Comparison of ENCODE assay signal across 23 cellular contexts in the genomic region with DNA sequence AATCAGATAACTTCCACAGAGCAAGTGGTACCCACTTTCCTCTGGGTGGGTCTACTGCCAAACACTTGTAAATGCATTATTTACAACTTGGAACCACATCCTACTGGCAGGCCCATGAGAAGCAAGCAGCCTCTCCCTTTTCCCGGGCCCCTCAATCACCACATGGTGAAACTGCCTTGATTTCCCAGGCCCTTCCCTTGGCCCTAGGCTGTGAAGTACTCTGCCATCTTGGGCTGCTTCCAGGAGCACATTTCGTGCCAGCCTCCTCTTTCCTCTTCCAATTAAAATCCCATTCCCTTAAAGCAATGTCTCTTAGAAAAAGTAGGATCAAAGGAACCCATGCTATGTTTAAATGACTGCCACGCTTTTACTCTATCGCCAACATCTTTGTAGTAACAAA.
DNase-seq lines count a peak whose midpoint lies in the region; ATAC-seq and TF ChIP-seq lines count a peak whose summit lies in the region.
"Had no signal": no experiment of that assay in that cellular context is flagged by ENCODE, and none has a peak within 500 bp of the region (broad histone marks: within the 10 kb centered on the region; RNA-seq: fewer than 3 reads in every experiment).

No MANE protein-coding gene starts in this region.

- H3F3A ChIP-seq in GM23338 (replicated peaks; ENCODE audit: low read depth): no peaks in the 10 kb centered on the region

- peaks cover 4% of the 10 kb centered on the region; the same call in 1 of the 2 replicates for H3K9me2 ChIP-seq in GM23338 (ENCODE audit: insufficient read depth)

- no peaks in the 10 kb centered on the region for H4K20me1 ChIP-seq in GM23338 (replicated peaks; ENCODE audit: insufficient read depth)
- H4K20me1 ChIP-seq: BLaER1 had no signal

- no peak for TF ChIP-seq POLR2A in body of pancreas (IDR thresholded peaks at IDR 0.05)

- DNase-seq in Ammon's horn (ENCODE audit: low spot score): peak; percentile 56
- peak; percentile 14 to 63 (median 38) for DNase-seq in body of pancreas
- DNase-seq in islet precursor cell: peak; percentile 16
- no peak for DNase-seq in DMS153 treated with DMSO at 0.1 percent for 48 hours (lab: John Stamatoyannopoulos, UW; ENCODE audit: unreplicated experiment)
- no peak for DNase-seq in left lobe of liver (ENCODE audit: low spot score)
- DNase-seq in GM23338 (ENCODE audit: low spot score): no peak
- DNase-seq: 8988T; ACHN; Caco-2; CD4-positive, CD25-positive, alpha-beta regulatory T cell; CD8-positive, alpha-beta T cell; DMS153; DMS79; EL; GDM1; GM23248; HFFc6 had no signal

- H3K79me2 ChIP-seq in GM23338 (replicated peaks; ENCODE audit: insufficient read depth): no peaks in the 10 kb centered on the region

- H3K9me3 ChIP-seq in body of pancreas: no peaks in the 10 kb centered on the region
- H3K9me3 ChIP-seq: A549, BLaER1, Caco-2, HAP-1 had no signal

- no peaks in the 10 kb centered on the region for H3K4me1 Mint-ChIP-seq in GM23338
- H3K4me1 Mint-ChIP-seq: B cell; CD4-positive, CD25-positive, alpha-beta regulatory T cell had no signal

- H3K4me3 ChIP-seq in body of pancreas: no peak overlapping the region
- no peak overlapping the region for H3K4me3 ChIP-seq in GM23338
- H3K4me3 ChIP-seq: A549, BLaER1, GM12878, GM23248, HAP-1 had no signal

- H3K36me3 Mint-ChIP-seq in GM23338 (ENCODE audit: low read depth): no peaks in the 10 kb centered on the region
- H3K36me3 Mint-ChIP-seq: CD4-positive, CD25-positive, alpha-beta regulatory T cell; CD8-positive, alpha-beta T cell had no signal

- H3K4me3 Mint-ChIP-seq in GM23338: no peak overlapping the region
- H3K4me3 Mint-ChIP-seq: B cell; CD4-positive, CD25-positive, alpha-beta regulatory T cell; CD8-positive, alpha-beta T cell; HFFc6 had no signal

- no peaks in the 10 kb centered on the region for H3K9me3 Mint-ChIP-seq in GM23338
- H3K9me3 Mint-ChIP-seq: CD8-positive, alpha-beta T cell had no signal

- TF ChIP-seq CTCF in body of pancreas (IDR thresholded peaks at IDR 0.05): no peak
- no peak for TF ChIP-seq CTCF in GM23338 (conservative IDR thresholded peaks at IDR 0.05; ENCODE audit: low read depth in 2 of 2)

- H3K4me2 ChIP-seq in GM23338: no peak overlapping the region
- H3K4me2 ChIP-seq: A549, BLaER1 had no signal

- H3K27me3 ChIP-seq in body of pancreas: no peaks in the 10 kb centered on the region
- no peaks in the 10 kb centered on the region for H3K27me3 ChIP-seq in GM23338 (ENCODE audit: insufficient read depth)
- H3K27me3 ChIP-seq: BLaER1 had no signal

- H3K36me3 ChIP-seq in body of pancreas (replicated peaks in 1 of 2; ENCODE audit: insufficient read depth in 1 of 2, low read depth in 2 of 2) (no peaks in the 10 kb centered on the region), GM23338 (ENCODE audit: insufficient read depth) (no peaks in the 10 kb centered on the region)
- H3K36me3 ChIP-seq: BLaER1, HAP-1 had no signal

- intact Hi-C loops in body of pancreas (cut with DNase I): no loop called here

- no peak overlapping the region for H3K27ac ChIP-seq in body of pancreas
- no peak overlapping the region for H3K27ac ChIP-seq in GM23338 (ENCODE audit: low read depth)
- H3K27ac ChIP-seq: A549, BLaER1, C4-2B, GM23248 had no signal

- H3K4me1 ChIP-seq in body of pancreas (no peaks in the 10 kb centered on the region), GM23338 (ENCODE audit: insufficient read depth) (no peaks in the 10 kb centered on the region)
- H3K4me1 ChIP-seq: A549, BLaER1, Caco-2, HAP-1 had no signal

- peaks cover 3% of the 10 kb centered on the region for H3K27me3 Mint-ChIP-seq in GM23338 (ENCODE audit: insufficient read depth, low read depth, poor library complexity)

- no peak for ATAC-seq in body of pancreas
- ATAC-seq in left lobe of liver: no peak
- no peak for ATAC-seq in GM23338
- ATAC-seq: A549; CD8-positive, alpha-beta T cell; GM12878 had no signal

- no peak overlapping the region for H3K27ac Mint-ChIP-seq in GM23338
- H3K27ac Mint-ChIP-seq: B cell; CD8-positive, alpha-beta T cell; HFFc6 had no signal

- WGBS in body of pancreas, 2 donors: 58 to 67% methylated on average over 4 of the region's 4 CpGs

- no peak overlapping the region for H2AFZ ChIP-seq in GM23338
- H2AFZ ChIP-seq: GM23248 had no signal

TF ChIP-seq in GM23338, 12 proteins besides CTCF, POLR2A, EP300 and RAD21 (continues in another document):
- no peak for TF ChIP-seq EZH2 (IDR thresholded peaks at IDR 0.05; ENCODE audit: low read depth, unreplicated experiment)
- TF ChIP-seq NANOG (IDR thresholded peaks at IDR 0.05; ENCODE audit: borderline replicate concordance): no peak
- no peak for TF ChIP-seq CREB1 (CRISPR knock-in tag; IDR thresholded peaks at IDR 0.05; ENCODE audit: low read depth)
- no peak for TF ChIP-seq EZH2phosphoT487 (IDR thresholded peaks at IDR 0.05; ENCODE audit: unreplicated experiment)
- no peak for TF ChIP-seq POLR2AphosphoS5 (IDR thresholded peaks at IDR 0.05; ENCODE audit: low read depth)
- TF ChIP-seq ETS1 (IDR thresholded peaks at IDR 0.05): no peak
- TF ChIP-seq, protein P1, sequence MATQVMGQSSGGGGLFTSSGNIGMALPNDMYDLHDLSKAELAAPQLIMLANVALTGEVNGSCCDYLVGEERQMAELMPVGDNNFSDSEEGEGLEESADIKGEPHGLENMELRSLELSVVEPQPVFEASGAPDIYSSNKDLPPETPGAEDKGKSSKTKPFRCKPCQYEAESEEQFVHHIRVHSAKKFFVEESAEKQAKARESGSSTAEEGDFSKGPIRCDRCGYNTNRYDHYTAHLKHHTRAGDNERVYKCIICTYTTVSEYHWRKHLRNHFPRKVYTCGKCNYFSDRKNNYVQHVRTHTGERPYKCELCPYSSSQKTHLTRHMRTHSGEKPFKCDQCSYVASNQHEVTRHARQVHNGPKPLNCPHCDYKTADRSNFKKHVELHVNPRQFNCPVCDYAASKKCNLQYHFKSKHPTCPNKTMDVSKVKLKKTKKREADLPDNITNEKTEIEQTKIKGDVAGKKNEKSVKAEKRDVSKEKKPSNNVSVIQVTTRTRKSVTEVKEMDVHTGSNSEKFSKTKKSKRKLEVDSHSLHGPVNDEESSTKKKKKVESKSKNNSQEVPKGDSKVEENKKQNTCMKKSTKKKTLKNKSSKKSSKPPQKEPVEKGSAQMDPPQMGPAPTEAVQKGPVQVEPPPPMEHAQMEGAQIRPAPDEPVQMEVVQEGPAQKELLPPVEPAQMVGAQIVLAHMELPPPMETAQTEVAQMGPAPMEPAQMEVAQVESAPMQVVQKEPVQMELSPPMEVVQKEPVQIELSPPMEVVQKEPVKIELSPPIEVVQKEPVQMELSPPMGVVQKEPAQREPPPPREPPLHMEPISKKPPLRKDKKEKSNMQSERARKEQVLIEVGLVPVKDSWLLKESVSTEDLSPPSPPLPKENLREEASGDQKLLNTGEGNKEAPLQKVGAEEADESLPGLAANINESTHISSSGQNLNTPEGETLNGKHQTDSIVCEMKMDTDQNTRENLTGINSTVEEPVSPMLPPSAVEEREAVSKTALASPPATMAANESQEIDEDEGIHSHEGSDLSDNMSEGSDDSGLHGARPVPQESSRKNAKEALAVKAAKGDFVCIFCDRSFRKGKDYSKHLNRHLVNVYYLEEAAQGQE (IDR thresholded peaks at IDR 0.05; ENCODE audit: unreplicated experiment): no peak

Comparison
In these comparisons a context has a peak if more than half of its experiments do, and no peak if none do; other contexts are left out.
1. DNase-seq: peak in Ammon's horn (single experiment), body of pancreas (4 of 4) and islet precursor cell (single experiment); none in DMS153 treated with DMSO at 0.1 percent for 48 hours (single experiment), left lobe of liver (single experiment) and GM23338 (single experiment).